Comparison of ENCODE assay signal across 14 cellular contexts in genomic region chr5:137836997-137837396, GRCh38. TPM values are rescaled to one million over a fixed set of nuclear protein-coding genes. Genes with fewer than 3 reads are reported as not detected.
DNase-seq lines count a peak whose midpoint lies in the region; ATAC-seq, FAIRE-seq and TF ChIP-seq lines count a peak whose summit lies in the region.
"Had no signal": no experiment of that assay in that cellular context is flagged by ENCODE, and none has a peak within 500 bp of the region (broad histone marks: within the 10 kb centered on the region; RNA-seq: fewer than 3 reads in every experiment).

No MANE protein-coding gene starts in this region.

- no peak overlapping the region for H3K4me3 Mint-ChIP-seq in astrocyte (ENCODE audit: unreplicated experiment)
- no peak overlapping the region for H3K4me3 Mint-ChIP-seq in activated T-cell treated with anti-CD3 and anti-CD28 coated beads, Interleukin-2, amount 50 U/mL, for 24 hours
- H3K4me3 Mint-ChIP-seq in natural killer cell, result no peak overlapping the region
- H3K4me3 Mint-ChIP-seq: naive B cell had no signal

- DNase-seq in astrocyte (ENCODE audit: low read depth) (peak; percentile 72), fibroblast of villous mesenchyme (ENCODE audit: low read depth) (peak; percentile 14), osteoblast (ENCODE audit: insufficient read length, low spot score, missing footprints) (no peak), natural killer cell (no peak)
- DNase-seq in activated T-cell treated with anti-CD3 and anti-CD28 coated beads, Interleukin-2, amount 50 U/mL, for 24 hours, result no peak
- DNase-seq: naive B cell, NCI-H1048, NCI-H510A had no signal

- FAIRE-seq in astrocyte (lab: Jason Lieb, UNC), result no peak
- FAIRE-seq: TTC549 had no signal

- intact Hi-C loops in natural killer cell (cut with micrococcal nuclease), result no loop called here

- no peaks in the 10 kb centered on the region for H3K79me2 ChIP-seq in ACC112 (ENCODE audit: control insufficient read depth, insufficient read depth, low read length, unreplicated experiment)
- H3K79me2 ChIP-seq in astrocyte (ENCODE audit: insufficient read depth, low read length), result no peaks in the 10 kb centered on the region
- H3K79me2 ChIP-seq in osteoblast (ENCODE audit: insufficient read depth, low read length), result no peaks in the 10 kb centered on the region

- H3K9me3 Mint-ChIP-seq in astrocyte (ENCODE audit: unreplicated experiment) (no peaks in the 10 kb centered on the region), natural killer cell (no peaks in the 10 kb centered on the region)
- H3K9me3 Mint-ChIP-seq in activated T-cell treated with anti-CD3 and anti-CD28 coated beads, Interleukin-2, amount 50 U/mL, for 24 hours, result no peaks in the 10 kb centered on the region
- H3K9me3 Mint-ChIP-seq: naive B cell had no signal

- no peaks in the 10 kb centered on the region for H3K36me3 ChIP-seq in ACC112 (ENCODE audit: insufficient read depth, low read length)
- H3K36me3 ChIP-seq in astrocyte (ENCODE audit: insufficient read depth, low read length), result no peaks in the 10 kb centered on the region
- H3K36me3 ChIP-seq in osteoblast (ENCODE audit: insufficient read depth, low read length), result no peaks in the 10 kb centered on the region

- H3K27me3 Mint-ChIP-seq in astrocyte (ENCODE audit: low read depth, unreplicated experiment) (no peaks in the 10 kb centered on the region), natural killer cell (ENCODE audit: low read depth in 2 of 2) (no peaks in the 10 kb centered on the region)
- H3K27me3 Mint-ChIP-seq in activated T-cell treated with anti-CD3 and anti-CD28 coated beads, Interleukin-2, amount 50 U/mL, for 24 hours, result no peaks in the 10 kb centered on the region
- H3K27me3 Mint-ChIP-seq: naive B cell had no signal

- H3K4me1 ChIP-seq in ACC112 (ENCODE audit: control insufficient read depth, insufficient read depth, low read length, unreplicated experiment) (peaks cover 34% of the 10 kb centered on the region), astrocyte (ENCODE audit: insufficient read depth, low read length) (peaks cover 19% of the 10 kb centered on the region), osteoblast (ENCODE audit: insufficient read depth, low read length) (peaks cover 37% of the 10 kb centered on the region)

- TF ChIP-seq CTCF in astrocyte (IDR thresholded peaks at IDR 0.05; ENCODE audit: insufficient read depth, low read depth, low read length) (no peak), fibroblast of villous mesenchyme (IDR thresholded peaks at IDR 0.05; ENCODE audit: insufficient read depth, low read depth, low read length) (no peak), osteoblast (IDR thresholded peaks at IDR 0.05; ENCODE audit: extremely low read depth, low read depth, low read length) (no peak), natural killer cell (IDR thresholded peaks at IDR 0.05) (no peak)

- H3K9ac ChIP-seq in astrocyte (ENCODE audit: low read length), result no peak overlapping the region

- H3K9me3 ChIP-seq in astrocyte (ENCODE audit: insufficient read depth, low read depth, low read length) (no peaks in the 10 kb centered on the region), osteoblast (ENCODE audit: low read depth, low read length) (no peaks in the 10 kb centered on the region)

- H3K27ac Mint-ChIP-seq in astrocyte (ENCODE audit: unreplicated experiment), result no peak overlapping the region
- H3K27ac Mint-ChIP-seq in activated T-cell treated with anti-CD3 and anti-CD28 coated beads, Interleukin-2, amount 50 U/mL, for 24 hours, result no peak overlapping the region
- no peak overlapping the region for H3K27ac Mint-ChIP-seq in natural killer cell
- H3K27ac Mint-ChIP-seq: naive B cell had no signal

- H3K27me3 ChIP-seq in ACC112 (ENCODE audit: insufficient read depth, low read length) (no peaks in the 10 kb centered on the region), astrocyte (ENCODE audit: insufficient read depth, low read length) (no peaks in the 10 kb centered on the region), osteoblast (ENCODE audit: insufficient read depth, low read length) (no peaks in the 10 kb centered on the region)

- H4K20me1 ChIP-seq in astrocyte (ENCODE audit: insufficient read depth, low read length), result no peaks in the 10 kb centered on the region
- no peaks in the 10 kb centered on the region for H4K20me1 ChIP-seq in osteoblast (ENCODE audit: insufficient read depth, low read length)

- H3K27ac ChIP-seq in ACC112 (ENCODE audit: low read depth, low read length) (peak overlapping the region; percentile 25; the same call in 1 of the 2 replicates), astrocyte (ENCODE audit: low read depth, low read length) (peak overlapping the region; percentile 17), osteoblast (ENCODE audit: low read depth, low read length) (peak overlapping the region; percentile 79)
- H3K27ac ChIP-seq: epithelial cell of prostate, RWPE1 had no signal

- no peak overlapping the region for H2AFZ ChIP-seq in ACC112 (ENCODE audit: low read length, unreplicated experiment)
- H2AFZ ChIP-seq in astrocyte (ENCODE audit: low read depth, low read length), result no peak overlapping the region
- no peak overlapping the region for H2AFZ ChIP-seq in osteoblast (ENCODE audit: low read length)

- H3K4me3 ChIP-seq in ACC112 (ENCODE audit: low read depth, low read length) (no peak overlapping the region), astrocyte (ENCODE audit: insufficient read depth, low read depth, low read length) (no peak overlapping the region), fibroblast of villous mesenchyme (ENCODE audit: low read depth, low read length) (no peak overlapping the region), osteoblast (ENCODE audit: insufficient read depth, low read length) (peak overlapping the region; percentile 10)

- H3K36me3 Mint-ChIP-seq in astrocyte (ENCODE audit: low read depth, unreplicated experiment) (no peaks in the 10 kb centered on the region), natural killer cell (no peaks in the 10 kb centered on the region)
- no peaks in the 10 kb centered on the region for H3K36me3 Mint-ChIP-seq in activated T-cell treated with anti-CD3 and anti-CD28 coated beads, Interleukin-2, amount 50 U/mL, for 24 hours (ENCODE audit: low read depth)

- no peak overlapping the region for H3K4me2 ChIP-seq in astrocyte (ENCODE audit: low read length)
- H3K4me2 ChIP-seq in osteoblast (ENCODE audit: insufficient read depth, low read length), result peak overlapping the region; percentile 1

- ATAC-seq in HG03354 (IDR thresholded peaks at IDR 0.05; ENCODE audit: poor library complexity, severe bottlenecking, unreplicated experiment), result no peak
- no peak for ATAC-seq in GM21515 (IDR thresholded peaks at IDR 0.05; ENCODE audit: unreplicated experiment)
- ATAC-seq in natural killer cell, result no peak

- H3K4me1 Mint-ChIP-seq in astrocyte (ENCODE audit: low read depth, unreplicated experiment) (peaks cover 24% of the 10 kb centered on the region), natural killer cell (no peaks in the 10 kb centered on the region)
- H3K4me1 Mint-ChIP-seq in activated T-cell treated with anti-CD3 and anti-CD28 coated beads, Interleukin-2, amount 50 U/mL, for 24 hours (ENCODE audit: low read depth), result no peaks in the 10 kb centered on the region

RNA-seq across cellular contexts. Expression of gene MYOT, which starts 30.7 kb away (rescaled TPM):
- total RNA-seq in astrocyte (not detected in 2 replicates), fibroblast of villous mesenchyme (not detected in 2 replicates), osteoblast (not detected in 2 replicates), natural killer cell (not detected)

RNA-seq across cellular contexts. Expression of gene PKD2L2, which starts 52.3 kb away (rescaled TPM):
- not detected in 2 replicates for total RNA-seq in astrocyte
- not detected in 2 replicates for total RNA-seq in fibroblast of villous mesenchyme
- total RNA-seq in osteoblast, result under 0.01 TPM in 1 of 2 replicates, not detected in the other
- under 1 TPM in 1 of 3 donors, not detected in 2; 0.78 TPM for total RNA-seq in natural killer cell

Comparison
In these comparisons a context has a peak if more than half of its experiments do, and no peak if none do; other contexts are left out.
1. H3K27ac ChIP-seq: peak in every context shown above with its lines; median percentile 79 in osteoblast; 25 in ACC112; 17 in astrocyte.
2. DNase-seq: peak in astrocyte (single experiment) and fibroblast of villous mesenchyme (single experiment); none in osteoblast (single experiment), activated T-cell treated with anti-CD3 and anti-CD28 coated beads, Interleukin-2, amount 50 U/mL, for 24 hours (single experiment) and natural killer cell (single experiment).